Comparison of ENCODE assay signal across 20 cellular contexts in genomic region chr6:91088515-91088914, GRCh38.
DNase-seq lines count a peak whose midpoint lies in the region; ATAC-seq lines count a peak whose summit lies in the region.
"Had no signal": no experiment of that assay in that cellular context is flagged by ENCODE, and none has a peak within 500 bp of the region (broad histone marks: within the 10 kb centered on the region; RNA-seq: fewer than 3 reads in every experiment).

No MANE protein-coding gene starts in this region.

- ATAC-seq in GM19035 (IDR thresholded peaks at IDR 0.05; ENCODE audit: unreplicated experiment), result no peak
- no peak for ATAC-seq in GM18858 (IDR thresholded peaks at IDR 0.05; ENCODE audit: unreplicated experiment)
- ATAC-seq: foreskin keratinocyte, HCT116, SK-N-SH treated with all-trans-retinoic acid at 6 μM for 48 hours, upper lobe of right lung had no signal

- peak; percentile 14 for DNase-seq in NCI-H345 (lab: John Stamatoyannopoulos, UW)
- DNase-seq in NCI-H345 treated with DMSO at 0.1 percent for 48 hours (lab: John Stamatoyannopoulos, UW; ENCODE audit: unreplicated experiment), result no peak
- peak; percentile 69 for DNase-seq in NCI-H1105 (lab: John Stamatoyannopoulos, UW)
- DNase-seq in NCI-H446 treated with DMSO at 0.1 percent for 48 hours (lab: John Stamatoyannopoulos, UW), result peak; percentile 66
- DNase-seq in medulla oblongata (ENCODE audit: extremely low spot score), result peak; percentile 8
- DNase-seq in 8988T, result no peak
- DNase-seq: activated CD4-positive, alpha-beta T cell treated with anti-CD3 and anti-CD28 coated beads, Interleukin-2, amount 50 U/mL, for 1 hour; activated CD8-positive, alpha-beta memory T cell treated with anti-CD3 and anti-CD28 coated beads, Interleukin-2, amount 50 U/mL, for 48 hours; activated naive CD8-positive, alpha-beta T cell treated with anti-CD3 and anti-CD28 coated beads, Interleukin-2, amount 10 ng/mL, durations not matched to agents 7 days and 5 days; Calu3; effector CD4-positive, alpha-beta T cell; foreskin keratinocyte; immature natural killer cell; NCI-H226; upper lobe of right lung; WERI-Rb-1 had no signal

Comparison
In these comparisons a context has a peak if more than half of its experiments do, and no peak if none do; other contexts are left out.
1. DNase-seq: peak in NCI-H345 (single experiment), NCI-H1105 (single experiment), NCI-H446 treated with DMSO at 0.1 percent for 48 hours (single experiment) and medulla oblongata (single experiment); none in NCI-H345 treated with DMSO at 0.1 percent for 48 hours (single experiment) and 8988T (single experiment).